Comparison of ENCODE assay signal across 20 cellular contexts in the genomic region with DNA sequence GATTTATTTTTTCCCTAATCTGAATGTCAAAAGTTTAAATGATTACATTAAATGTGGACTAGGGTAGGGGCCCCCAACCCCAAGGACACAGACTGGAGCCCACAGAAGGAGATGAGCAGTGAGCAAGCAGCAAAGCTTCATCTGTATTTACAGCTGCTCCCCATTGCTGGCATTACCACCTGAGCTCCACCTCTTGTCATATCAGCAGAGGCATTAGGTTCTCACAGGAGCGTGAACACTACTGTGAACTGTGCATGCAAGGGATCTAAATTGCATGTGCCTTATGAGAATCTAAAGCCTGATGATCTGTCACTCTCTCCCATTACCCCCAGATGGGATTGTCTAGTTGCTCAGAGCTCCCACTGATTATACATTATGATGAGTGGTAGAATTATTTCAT. TPM values are rescaled to one million over a fixed set of nuclear protein-coding genes. Genes with fewer than 3 reads are reported as not detected.
DNase-seq lines count a peak whose midpoint lies in the region; ATAC-seq and TF ChIP-seq lines count a peak whose summit lies in the region.
"Had no signal": no experiment of that assay in that cellular context is flagged by ENCODE, and none has a peak within 500 bp of the region (broad histone marks: within the 10 kb centered on the region; RNA-seq: fewer than 3 reads in every experiment).

No MANE protein-coding gene starts in this region.

- CTCF ChIA-PET in CD8-positive, alpha-beta T cell (lab: Charles Lee): no interaction called here
- CTCF ChIA-PET in activated CD8-positive, alpha-beta T cell treated with anti-CD3 and anti-CD28 coated beads for 36 hours (lab: Charles Lee): no interaction called here
- CTCF ChIA-PET in GM10248 (lab: Yijun Ruan, JAX): interaction anchor here (1.3 to 2.4 kb wide), 3 partner anchors 17 to 24 kb away, joined by 3 to 5 read pairs (median 4); a partner anchor contains a TSS

- no peaks in the 10 kb centered on the region for H3K27me3 Mint-ChIP-seq in CD8-positive, alpha-beta T cell (ENCODE audit: low read depth)
- no peaks in the 10 kb centered on the region for H3K27me3 Mint-ChIP-seq in activated CD8-positive, alpha-beta T cell treated with anti-CD3 and anti-CD28 coated beads for 36 hours
- H3K27me3 Mint-ChIP-seq in natural killer cell (ENCODE audit: low read depth in 2 of 2): no peaks in the 10 kb centered on the region

- H3K9me3 ChIP-seq in CD8-positive, alpha-beta T cell (ENCODE audit: low read length): no peaks in the 10 kb centered on the region
- H3K9me3 ChIP-seq: right lobe of liver had no signal

- H3K4me1 ChIP-seq in CD8-positive, alpha-beta T cell (ENCODE audit: insufficient read depth, low read length): peaks cover 53% of the 10 kb centered on the region

- no peak for TF ChIP-seq CTCF in CD8-positive, alpha-beta T cell (IDR thresholded peaks at IDR 0.05)
- TF ChIP-seq CTCF in GM12864 (IDR thresholded peaks at IDR 0.05; ENCODE audit: low read depth, low read length, missing control alignments): no peak
- TF ChIP-seq CTCF in activated CD8-positive, alpha-beta T cell treated with anti-CD3 and anti-CD28 coated beads for 36 hours (IDR thresholded peaks at IDR 0.05): no peak
- no peak for TF ChIP-seq CTCF in natural killer cell (IDR thresholded peaks at IDR 0.05)
- no peak for TF ChIP-seq CTCF in GM10248 (IDR thresholded peaks at IDR 0.05; ENCODE audit: control extremely low read depth, extremely low read depth, low read depth, missing control alignments)

- H3K4me3 ChIP-seq in CD8-positive, alpha-beta T cell (ENCODE audit: low read depth, low read length): no peak overlapping the region
- H3K4me3 ChIP-seq in GM12864 (ENCODE audit: low read depth, low read length): peak overlapping the region; percentile 21
- H3K4me3 ChIP-seq: BLaER1, right lobe of liver had no signal

- no peaks in the 10 kb centered on the region for H3K27me3 ChIP-seq in CD8-positive, alpha-beta T cell (ENCODE audit: insufficient read depth, low read length)
- H3K27me3 ChIP-seq: BLaER1, right lobe of liver had no signal

- no peak for DNase-seq in CD8-positive, alpha-beta T cell
- DNase-seq in GM12864 (ENCODE audit: low read depth) (no peak), natural killer cell (no peak), OCI-M1 (lab: John Stamatoyannopoulos, UW) (no peak), medulla oblongata (ENCODE audit: extremely low spot score) (no peak), GM10248 (ENCODE audit: extremely low spot score) (no peak)
- DNase-seq in activated CD8-positive, alpha-beta T cell treated with anti-CD3 and anti-CD28 coated beads for 36 hours: no peak
- DNase-seq: activated CD4-positive, alpha-beta T cell treated with anti-CD3 and anti-CD28 coated beads for 1 hour; cerebellar nuclear complex; KBM-7; NCI-H1105 treated with DMSO at 0.1 percent for 48 hours; NCI-H2171 treated with DMSO at 0.1 percent for 48 hours; NK-92 treated with Interleukin-12 subunit alpha and Interleukin-12 subunit beta, amount 100 ng/mL, for 24 hours; nucleus accumbens; right lobe of liver; stimulated activated CD4-positive, alpha-beta T cell treated with anti-CD3 and anti-CD28 coated beads, Interleukin-1b, Interleukin-23, amount 100 ng/mL, for 48 hours; T-helper 9 cell had no signal

- no peak overlapping the region for H3K27ac Mint-ChIP-seq in CD8-positive, alpha-beta T cell
- peak overlapping the region; percentile 27 for H3K27ac Mint-ChIP-seq in activated CD8-positive, alpha-beta T cell treated with anti-CD3 and anti-CD28 coated beads for 36 hours
- H3K27ac Mint-ChIP-seq in natural killer cell: peak overlapping the region; percentile 91 to 93
- H3K27ac Mint-ChIP-seq: mesothelial cell of epicardium had no signal

- H3K9me3 Mint-ChIP-seq in CD8-positive, alpha-beta T cell: no peaks in the 10 kb centered on the region
- no peaks in the 10 kb centered on the region for H3K9me3 Mint-ChIP-seq in activated CD8-positive, alpha-beta T cell treated with anti-CD3 and anti-CD28 coated beads for 36 hours
- H3K9me3 Mint-ChIP-seq in natural killer cell: no peaks in the 10 kb centered on the region

- H3K4me3 Mint-ChIP-seq in CD8-positive, alpha-beta T cell: peak overlapping the region; percentile 27
- H3K4me3 Mint-ChIP-seq in activated CD8-positive, alpha-beta T cell treated with anti-CD3 and anti-CD28 coated beads for 36 hours: no peak overlapping the region
- H3K4me3 Mint-ChIP-seq in natural killer cell: peak overlapping the region; percentile 89
- H3K4me3 Mint-ChIP-seq: mesothelial cell of epicardium had no signal

- POLR2A ChIA-PET in CD8-positive, alpha-beta T cell (lab: Charles Lee): no interaction called here
- POLR2A ChIA-PET in activated CD8-positive, alpha-beta T cell treated with anti-CD3 and anti-CD28 coated beads for 36 hours (lab: Charles Lee): interaction anchor here (0.9 to 1.3 kb wide), 6 partner anchors 9 to 31 kb away, joined by 3 to 4 read pairs (median 3); no protein-coding TSS in a partner anchor
- POLR2A ChIA-PET in GM10248 (lab: Yijun Ruan, JAX): no interaction called here

- H3K36me3 Mint-ChIP-seq in CD8-positive, alpha-beta T cell: peaks cover 33% of the 10 kb centered on the region
- peaks cover 42% of the 10 kb centered on the region for H3K36me3 Mint-ChIP-seq in activated CD8-positive, alpha-beta T cell treated with anti-CD3 and anti-CD28 coated beads for 36 hours (ENCODE audit: low read depth)
- no peaks in the 10 kb centered on the region for H3K36me3 Mint-ChIP-seq in natural killer cell

- H3K36me3 ChIP-seq in CD8-positive, alpha-beta T cell (ENCODE audit: insufficient read depth, low read length): peaks cover 13% of the 10 kb centered on the region

- no peak for ATAC-seq in CD8-positive, alpha-beta T cell
- no peak for ATAC-seq in activated CD8-positive, alpha-beta T cell treated with anti-CD3 and anti-CD28 coated beads for 36 hours
- no peak for ATAC-seq in natural killer cell
- ATAC-seq: right lobe of liver, Right ventricle myocardium inferior had no signal

- no peak overlapping the region for H3K27ac ChIP-seq in CD8-positive, alpha-beta T cell (ENCODE audit: low read depth, low read length)
- H3K27ac ChIP-seq: BLaER1, right lobe of liver had no signal

- intact Hi-C loops in CD8-positive, alpha-beta T cell (cut with DNase I, micrococcal nuclease): no loop called here
- intact Hi-C loops in activated CD8-positive, alpha-beta T cell treated with anti-CD3 and anti-CD28 coated beads for 36 hours (cut with micrococcal nuclease): no loop called here
- intact Hi-C loops in natural killer cell (cut with micrococcal nuclease): loop anchor here (10.0 kb wide), 1 partner anchor 50 kb away; no protein-coding TSS in a partner anchor

- peaks cover 48% of the 10 kb centered on the region for H3K4me1 Mint-ChIP-seq in CD8-positive, alpha-beta T cell (ENCODE audit: low read depth)
- H3K4me1 Mint-ChIP-seq in activated CD8-positive, alpha-beta T cell treated with anti-CD3 and anti-CD28 coated beads for 36 hours (ENCODE audit: low read depth): peaks cover 45% of the 10 kb centered on the region
- peaks cover 47 to 56% of the 10 kb centered on the region in 2 donors for H3K4me1 Mint-ChIP-seq in natural killer cell

RNA-seq across cellular contexts. Expression of a gene that starts 3.8 kb away (rescaled TPM):
- 100 to 1,000 TPM; 181 to 197 TPM for total RNA-seq in CD8-positive, alpha-beta T cell
- 100 to 1,000 TPM; 150 to 156 TPM for total RNA-seq in activated CD8-positive, alpha-beta T cell treated with anti-CD3 and anti-CD28 coated beads for 36 hours
- total RNA-seq in natural killer cell: 100 to 1,000 TPM; 211 to 239 (median 222) TPM

RNA-seq across cellular contexts. Expression of a gene that starts 23.5 kb away (rescaled TPM):
- 10 to 100 TPM; 25.8 to 26.7 TPM for total RNA-seq in CD8-positive, alpha-beta T cell
- 100 to 1,000 TPM; 348 to 361 TPM for total RNA-seq in activated CD8-positive, alpha-beta T cell treated with anti-CD3 and anti-CD28 coated beads for 36 hours
- 10 to 100 TPM; 28.7 to 41.1 (median 40.5) TPM for total RNA-seq in natural killer cell

RNA-seq across cellular contexts. Expression of a gene that starts 27.2 kb away (rescaled TPM):
- total RNA-seq in CD8-positive, alpha-beta T cell: 10 to 100 TPM in 1 of 2 experiments, 1 to 10 TPM in 1; 9.9 to 10.1 TPM
- 100 to 1,000 TPM; 131 to 135 TPM for total RNA-seq in activated CD8-positive, alpha-beta T cell treated with anti-CD3 and anti-CD28 coated beads for 36 hours
- 10 to 100 TPM in 2 of 3 donors, 1 to 10 TPM in 1; 8.1 to 13.8 (median 11.9) TPM for total RNA-seq in natural killer cell

Comparison
In these comparisons a context has a peak if more than half of its experiments do, and no peak if none do; other contexts are left out.
1. RNA of a gene that starts 23.5 kb away (total RNA-seq): 348 to 361 TPM in activated CD8-positive, alpha-beta T cell treated with anti-CD3 and anti-CD28 coated beads for 36 hours; 28.7 to 41.1 TPM in natural killer cell and 25.8 to 26.7 TPM in CD8-positive, alpha-beta T cell; every median in the first group is over 4 times any median in the second.
2. RNA of a gene that starts 27.2 kb away (total RNA-seq): 131 to 135 TPM in activated CD8-positive, alpha-beta T cell treated with anti-CD3 and anti-CD28 coated beads for 36 hours; 8.1 to 13.8 TPM in natural killer cell and 9.9 to 10.1 TPM in CD8-positive, alpha-beta T cell; every median in the first group is over 4 times any median in the second.